Comparison of ENCODE assay signal across 21 cellular contexts in genomic region chrX:5278908-5279307, GRCh38.
"Had no signal": no experiment of that assay in that cellular context is flagged by ENCODE, and none has a peak within 500 bp of the region (broad histone marks: within the 10 kb centered on the region; RNA-seq: fewer than 3 reads in every experiment).

No MANE protein-coding gene starts in this region.

- H3K27ac ChIP-seq: coronary artery, dorsolateral prefrontal cortex, esophagus muscularis mucosa, foreskin keratinocyte, gastroesophageal sphincter, heart left ventricle, hepatocyte, left lung, lower lobe of right lung had no signal

- H3K4me3 Mint-ChIP-seq: immature natural killer cell, memory B cell had no signal

- H3K27ac Mint-ChIP-seq: immature natural killer cell, memory B cell had no signal

- H3K4me1 Mint-ChIP-seq: immature natural killer cell, memory B cell had no signal

- H3K4me1 ChIP-seq: esophagus muscularis mucosa, foreskin keratinocyte, gastroesophageal sphincter, heart left ventricle, left lung, lower lobe of right lung had no signal

- H3K36me3 ChIP-seq: esophagus muscularis mucosa, gastroesophageal sphincter, heart left ventricle, left lung, lower lobe of right lung had no signal

- H3K4me3 ChIP-seq: coronary artery, dorsolateral prefrontal cortex, esophagus muscularis mucosa, gastroesophageal sphincter, heart left ventricle, hepatocyte, left lung, lower lobe of right lung had no signal

- H3K36me3 Mint-ChIP-seq: immature natural killer cell, memory B cell had no signal

- H3K9me3 ChIP-seq: esophagus muscularis mucosa, gastroesophageal sphincter, heart left ventricle, left lung, lower lobe of right lung had no signal

- H3K9me3 Mint-ChIP-seq: memory B cell had no signal

- H3K27me3 Mint-ChIP-seq: memory B cell had no signal

- DNase-seq: dermis blood vessel endothelial cell; dorsolateral prefrontal cortex; effector CD4-positive, alpha-beta T cell; effector memory CD4-positive, alpha-beta T cell; foreskin keratinocyte; heart left ventricle; hypothalamus; immature natural killer cell; islet precursor cell; left cardiac atrium; left lung; left ventricle myocardium superior; lower lobe of right lung; mesendoderm; midbrain had no signal

- H3K27me3 ChIP-seq: esophagus muscularis mucosa, foreskin keratinocyte, gastroesophageal sphincter, heart left ventricle, hepatocyte, left lung had no signal

- FAIRE-seq: endothelial cell of umbilical vein had no signal

- ATAC-seq: foreskin keratinocyte, gastroesophageal sphincter, heart left ventricle, left cardiac atrium, left lung, left ventricle myocardium superior, lower lobe of right lung had no signal
